ENCODE assay signal across 20 cellular contexts in the genomic region with DNA sequence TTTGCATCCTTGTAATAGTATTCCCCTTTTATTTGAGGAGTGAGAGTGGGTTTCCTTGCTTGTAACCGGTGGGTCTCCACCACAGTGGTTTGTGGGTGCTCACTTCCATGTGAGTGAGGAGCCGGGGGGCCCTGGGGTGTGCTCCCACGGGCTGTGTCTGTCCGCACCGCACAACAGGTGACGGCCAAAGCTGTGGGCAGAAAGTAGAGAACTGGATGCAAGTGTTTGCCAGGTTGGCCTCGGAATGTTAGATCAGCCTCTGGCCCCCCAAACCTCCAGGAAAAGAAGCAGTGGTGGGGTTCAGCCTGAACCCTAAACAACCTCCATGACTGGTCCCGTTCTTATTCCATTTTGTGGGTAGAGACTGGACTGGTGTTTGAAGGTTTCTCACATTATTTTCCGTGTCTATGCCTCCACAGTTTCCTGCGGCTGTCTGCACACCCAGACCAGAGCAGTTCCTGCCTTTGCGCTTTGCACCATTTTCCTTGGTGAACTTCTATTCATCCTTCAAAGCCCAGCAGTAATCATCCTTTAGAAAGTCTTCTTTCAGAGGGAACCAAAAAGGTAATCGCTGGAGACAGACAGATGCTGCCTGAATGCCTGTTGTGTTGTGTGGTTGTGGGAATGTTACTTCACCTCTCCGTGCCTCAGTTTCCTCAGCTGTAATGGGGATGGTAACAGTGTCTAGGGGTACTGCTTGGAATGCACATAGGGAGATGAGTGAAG.
DNase-seq lines count a peak whose midpoint lies in the region; ATAC-seq and TF ChIP-seq lines count a peak whose summit lies in the region.
"Had no signal": no experiment of that assay in that cellular context is flagged by ENCODE, and none has a peak within 500 bp of the region (broad histone marks: within the 10 kb centered on the region; RNA-seq: fewer than 3 reads in every experiment).

No MANE protein-coding gene starts in this region.

- no peaks in the 10 kb centered on the region for H3K4me1 ChIP-seq in endodermal cell (ENCODE audit: control insufficient read depth, insufficient read depth, low read length)
- no peaks in the 10 kb centered on the region for H3K4me1 ChIP-seq in aorta (ENCODE audit: control insufficient read depth in 1 of 2, insufficient read depth in 2 of 2, low read length in 2 of 2)
- peaks cover 9 to 28% (median 23%) of the 10 kb centered on the region in 4 donors for H3K4me1 ChIP-seq in transverse colon
- H3K4me1 ChIP-seq: Caco-2 had no signal

- no peak for TF ChIP-seq POLR2A in transverse colon (IDR thresholded peaks at IDR 0.05)

- H3K9me3 ChIP-seq in endodermal cell (ENCODE audit: control insufficient read depth, low read length) (peaks cover 10% of the 10 kb centered on the region), aorta (ENCODE audit: control insufficient read depth, low read length) (no peaks in the 10 kb centered on the region), transverse colon (no peaks in the 10 kb centered on the region)
- H3K9me3 ChIP-seq: Peyer's patch had no signal

- peak; percentile 33 for DNase-seq in activated CD8-positive, alpha-beta memory T cell treated with anti-CD3 and anti-CD28 coated beads, Interleukin-2, amount 10 ng/mL, durations not matched to agents 7 days and 5 days
- no peak for DNase-seq in activated CD8-positive, alpha-beta memory T cell treated with anti-CD3 and anti-CD28 coated beads, Interleukin-2, amount 50 U/mL, for 4 hours
- DNase-seq in GM13976 (ENCODE audit: low spot score) = peak; percentile 6
- DNase-seq in endodermal cell = peak; percentile 6
- peak; percentile 2 for DNase-seq in progenitor cell of endocrine pancreas (ENCODE audit: low spot score, unreplicated experiment)
- DNase-seq in aorta = no peak
- no peak for DNase-seq in SIG-M5 treated with dmso at 0.1 percent for 504 hours (lab: John Stamatoyannopoulos, UW; ENCODE audit: unreplicated experiment)
- no peak for DNase-seq in transverse colon
- DNase-seq: DMS79, HCEC 1CT, IMR-90, Kasumi-1, NCI-H1417, NCI-H1930, NCI-H2171 treated with DMSO at 0.1 percent for 48 hours had no signal

- no peak overlapping the region for H3K27ac Mint-ChIP-seq in activated CD8-positive, alpha-beta memory T cell treated with anti-CD3 and anti-CD28 coated beads, Interleukin-2, amount 10 ng/mL, durations not matched to agents 7 days and 5 days
- no peak overlapping the region for H3K27ac Mint-ChIP-seq in endodermal cell
- H3K27ac Mint-ChIP-seq in progenitor cell of endocrine pancreas = no peak overlapping the region

- H3K36me3 ChIP-seq in endodermal cell (ENCODE audit: control insufficient read depth, insufficient read depth, low read length) = no peaks in the 10 kb centered on the region
- no peaks in the 10 kb centered on the region for H3K36me3 ChIP-seq in aorta (ENCODE audit: control insufficient read depth in 1 of 2, insufficient read depth in 2 of 2, low read length in 1 of 2)
- no peaks in the 10 kb centered on the region for H3K36me3 ChIP-seq in transverse colon
- H3K36me3 ChIP-seq: Peyer's patch had no signal

- 91 to 93% methylated on average over 6 to 13 of the region's 13 CpGs for WGBS in endodermal cell (ENCODE audit: insufficient coverage in 1 of 2, insufficient read length in 1 of 2), 2 experiments
- WGBS in aorta, 2 donors = 95 to 97% methylated on average over 13 of the region's 13 CpGs
- WGBS in transverse colon (ENCODE audit: low coverage in 1 of 2), 2 donors = 87 to 100% methylated on average over 2 to 13 of the region's 13 CpGs

- no peaks in the 10 kb centered on the region for H3K36me3 Mint-ChIP-seq in activated CD8-positive, alpha-beta memory T cell treated with anti-CD3 and anti-CD28 coated beads, Interleukin-2, amount 10 ng/mL, durations not matched to agents 7 days and 5 days
- H3K36me3 Mint-ChIP-seq in endodermal cell (ENCODE audit: low read depth) = no peaks in the 10 kb centered on the region
- no peaks in the 10 kb centered on the region for H3K36me3 Mint-ChIP-seq in progenitor cell of endocrine pancreas (ENCODE audit: insufficient read depth)

- intact Hi-C loops in aorta (cut with DNase I) = no loop called here
- intact Hi-C loops in transverse colon (cut with DNase I; ENCODE audit: low total_unique reads) = no loop called here

- H3K4me1 Mint-ChIP-seq in activated CD8-positive, alpha-beta memory T cell treated with anti-CD3 and anti-CD28 coated beads, Interleukin-2, amount 10 ng/mL, durations not matched to agents 7 days and 5 days = no peaks in the 10 kb centered on the region
- no peaks in the 10 kb centered on the region for H3K4me1 Mint-ChIP-seq in endodermal cell
- peaks cover 2% of the 10 kb centered on the region for H3K4me1 Mint-ChIP-seq in progenitor cell of endocrine pancreas (ENCODE audit: low read depth)

- TF ChIP-seq CTCF in GM13976 (IDR thresholded peaks at IDR 0.05; ENCODE audit: borderline replicate concordance, control extremely low read depth, extremely low read depth, insufficient read depth, missing control alignments) (no peak), endodermal cell (conservative IDR thresholded peaks at IDR 0.05) (no peak), progenitor cell of endocrine pancreas (IDR thresholded peaks at IDR 0.05; ENCODE audit: unreplicated experiment) (no peak), transverse colon (IDR thresholded peaks at IDR 0.05) (no peak)

- no peaks in the 10 kb centered on the region for H3K9me3 Mint-ChIP-seq in activated CD8-positive, alpha-beta memory T cell treated with anti-CD3 and anti-CD28 coated beads, Interleukin-2, amount 10 ng/mL, durations not matched to agents 7 days and 5 days (ENCODE audit: low read depth)
- H3K9me3 Mint-ChIP-seq in endodermal cell (peaks cover 14% of the 10 kb centered on the region), progenitor cell of endocrine pancreas (ENCODE audit: low read depth) (peaks cover 14% of the 10 kb centered on the region)

- CTCF ChIA-PET in activated CD8-positive, alpha-beta memory T cell treated with anti-CD3 and anti-CD28 coated beads, Interleukin-2, amount 10 ng/mL, durations not matched to agents 7 days and 5 days (lab: Charles Lee) = no interaction called here

- in situ Hi-C loops in GM13976 (cut with MboI; ENCODE audit: low sequenced_read_pairs, unreplicated experiment) = no loop called here
- in situ Hi-C loops in transverse colon (cut with MboI; ENCODE audit: low pct_ligation_motif_present in 1 of 4, low pct_unique_long_range_greater_than_20kb in 1 of 4, low sequenced_read_pairs in 3 of 4) = no loop called here

- H3K27me3 Mint-ChIP-seq in activated CD8-positive, alpha-beta memory T cell treated with anti-CD3 and anti-CD28 coated beads, Interleukin-2, amount 10 ng/mL, durations not matched to agents 7 days and 5 days = peaks cover 3% of the 10 kb centered on the region
- H3K27me3 Mint-ChIP-seq in endodermal cell (ENCODE audit: insufficient read depth) = peaks cover 9% of the 10 kb centered on the region
- H3K27me3 Mint-ChIP-seq in progenitor cell of endocrine pancreas = peaks cover 6% of the 10 kb centered on the region

- ATAC-seq in activated CD8-positive, alpha-beta memory T cell treated with anti-CD3 and anti-CD28 coated beads, Interleukin-2, amount 10 ng/mL, durations not matched to agents 7 days and 5 days = no peak
- no peak for ATAC-seq in aorta (ENCODE audit: low FRiP score)
- ATAC-seq: A549, GM12878 had no signal

- H3K9ac ChIP-seq in endodermal cell (ENCODE audit: extremely low read depth, low read length, poor library complexity, severe bottlenecking) = no peak overlapping the region

- H3K4me3 ChIP-seq in endodermal cell (ENCODE audit: low read length) = no peak overlapping the region
- H3K4me3 ChIP-seq in aorta (ENCODE audit: low read length in 2 of 2) = no peak overlapping the region
- H3K4me3 ChIP-seq in transverse colon = no peak overlapping the region
- H3K4me3 ChIP-seq: A549, GM12878, Peyer's patch had no signal

- H3K27me3 ChIP-seq in endodermal cell (ENCODE audit: control insufficient read depth, insufficient read depth, low read length, poor library complexity, severe bottlenecking) (no peaks in the 10 kb centered on the region), aorta (ENCODE audit: control insufficient read depth in 1 of 2, insufficient read depth in 2 of 2, low read length in 1 of 2) (no peaks in the 10 kb centered on the region), transverse colon (no peaks in the 10 kb centered on the region)
- H3K27me3 ChIP-seq: Peyer's patch had no signal

- no peak overlapping the region for H3K4me3 Mint-ChIP-seq in activated CD8-positive, alpha-beta memory T cell treated with anti-CD3 and anti-CD28 coated beads, Interleukin-2, amount 10 ng/mL, durations not matched to agents 7 days and 5 days
- H3K4me3 Mint-ChIP-seq in endodermal cell = no peak overlapping the region
- no peak overlapping the region for H3K4me3 Mint-ChIP-seq in progenitor cell of endocrine pancreas (ENCODE audit: low read depth)

- no peak overlapping the region for H3K27ac ChIP-seq in endodermal cell (ENCODE audit: low read depth, low read length)
- no peak overlapping the region for H3K27ac ChIP-seq in aorta (ENCODE audit: low read depth in 1 of 2, low read length in 2 of 2)
- H3K27ac ChIP-seq in transverse colon = no peak overlapping the region
- H3K27ac ChIP-seq: A549, C4-2B, Peyer's patch had no signal

- no peak for TF ChIP-seq EP300 in transverse colon (IDR thresholded peaks at IDR 0.05; ENCODE audit: low read depth)

Comparison
In these comparisons a context has a peak if more than half of its experiments do, and no peak if none do; other contexts are left out.
1. DNase-seq: peak in activated CD8-positive, alpha-beta memory T cell treated with anti-CD3 and anti-CD28 coated beads, Interleukin-2, amount 10 ng/mL, durations not matched to agents 7 days and 5 days (single experiment), GM13976 (single experiment), endodermal cell (single experiment) and progenitor cell of endocrine pancreas (single experiment); none in activated CD8-positive, alpha-beta memory T cell treated with anti-CD3 and anti-CD28 coated beads, Interleukin-2, amount 50 U/mL, for 4 hours (single experiment), aorta (0 of 2), SIG-M5 treated with dmso at 0.1 percent for 504 hours (single experiment) and transverse colon (single experiment).